Comparison of ENCODE assay signal across 9 cellular contexts in the genomic region with DNA sequence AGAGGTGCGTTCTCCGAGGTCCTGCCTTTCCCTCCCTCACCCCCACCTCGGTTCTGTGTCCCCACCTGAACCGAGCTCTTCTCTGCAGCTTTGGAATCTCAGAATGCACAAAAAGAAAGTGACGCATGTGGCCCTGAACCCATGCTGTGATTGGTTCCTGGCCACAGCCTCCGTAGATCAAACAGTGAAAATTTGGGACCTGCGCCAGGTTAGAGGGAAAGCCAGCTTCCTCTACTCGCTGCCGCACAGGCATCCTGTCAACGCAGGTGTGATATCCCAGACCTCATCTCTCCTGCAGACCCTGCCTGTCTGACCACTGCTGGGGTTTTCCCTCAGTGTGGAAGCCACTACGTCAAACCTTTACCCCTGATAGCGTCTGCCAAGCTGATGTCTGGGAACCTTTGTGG. TPM values are rescaled to one million over a fixed set of nuclear protein-coding genes. Genes with fewer than 3 reads are reported as not detected.
DNase-seq lines count a peak whose midpoint lies in the region; ATAC-seq and TF ChIP-seq lines count a peak whose summit lies in the region.
"Had no signal": no experiment of that assay in that cellular context is flagged by ENCODE, and none has a peak within 500 bp of the region (broad histone marks: within the 10 kb centered on the region; RNA-seq: fewer than 3 reads in every experiment).

No MANE protein-coding gene starts in this region.

- no peaks in the 10 kb centered on the region for H3K27me3 Mint-ChIP-seq in chondrocyte (ENCODE audit: low read depth)

- TF ChIP-seq CTCF in chondrocyte (IDR thresholded peaks at IDR 0.05) (no peak), GM20000 (IDR thresholded peaks at IDR 0.05; ENCODE audit: extremely low read depth, missing control alignments) (no peak), ascending aorta (IDR thresholded peaks at IDR 0.05) (no peak), GM13976 (IDR thresholded peaks at IDR 0.05; ENCODE audit: borderline replicate concordance, control extremely low read depth, extremely low read depth, insufficient read depth, missing control alignments) (no peak)

- no peaks in the 10 kb centered on the region for H3K9me3 Mint-ChIP-seq in chondrocyte (ENCODE audit: low read depth)

- peaks cover 17% of the 10 kb centered on the region for H3K4me1 Mint-ChIP-seq in chondrocyte (ENCODE audit: low read depth)

- peak overlapping the region; percentile 59 for H3K27ac Mint-ChIP-seq in chondrocyte (ENCODE audit: unreplicated experiment)

- H3K9me3 ChIP-seq in ascending aorta, result no peaks in the 10 kb centered on the region
- H3K9me3 ChIP-seq: Peyer's patch had no signal

- DNase-seq in G401 (ENCODE audit: low spot score), result peak; percentile 84
- DNase-seq in activated CD4-positive, alpha-beta T cell treated with anti-CD3 and anti-CD28 coated beads for 1 hour, result peak; percentile 29
- no peak for DNase-seq in chondrocyte (ENCODE audit: low spot score)
- peak; percentile 52 for DNase-seq in posterior vena cava (ENCODE audit: low spot score)
- DNase-seq in GM20000 (ENCODE audit: low spot score), result no peak
- DNase-seq in ascending aorta (ENCODE audit: low spot score in 2 of 2), result no peak
- DNase-seq in GM13976 (ENCODE audit: low spot score), result no peak

- H3K36me3 ChIP-seq in ascending aorta, result peaks cover 27 to 81% of the 10 kb centered on the region in 2 donors

- no peak overlapping the region for H3K4me3 ChIP-seq in ascending aorta

- no peak overlapping the region for H3K4me3 Mint-ChIP-seq in chondrocyte (ENCODE audit: unreplicated experiment)

- intact Hi-C loops in posterior vena cava (cut with DNase I), result no loop called here
- intact Hi-C loops in ascending aorta (cut with DNase I), result no loop called here

- in situ Hi-C loops in G401 (cut with HindIII; ENCODE audit: low sequenced_read_pairs), result loop anchor here (5.0 kb wide), 1 partner anchor 52 kb away; no protein-coding TSS in a partner anchor
- in situ Hi-C loops in GM13976 (cut with MboI; ENCODE audit: low sequenced_read_pairs, unreplicated experiment), result no loop called here

- no peaks in the 10 kb centered on the region for H3K4me1 ChIP-seq in ascending aorta

- ATAC-seq in GM19328 (IDR thresholded peaks at IDR 0.05; ENCODE audit: unreplicated experiment), result no peak

- no peaks in the 10 kb centered on the region for H3K27me3 ChIP-seq in ascending aorta
- H3K27me3 ChIP-seq: Peyer's patch had no signal

- no peak overlapping the region for H3K27ac ChIP-seq in ascending aorta

- peaks cover 15% of the 10 kb centered on the region for H3K36me3 Mint-ChIP-seq in chondrocyte (ENCODE audit: low read depth)

RNA-seq across cellular contexts. Expression of a gene that starts 13.9 kb away (rescaled TPM):
- 27.8 and 41.4 TPM in 2 replicates for total RNA-seq in G401 (2014; rRNA removed; shearing (Covaris generic))
- total RNA-seq in chondrocyte, result 35.3 to 54.5 TPM (median 36.1 TPM) in 3 replicates
- total RNA-seq in posterior vena cava, result 10 to 100 TPM; 18.0 to 25.1 TPM
- total RNA-seq in ascending aorta, result 63.3 TPM

RNA-seq across cellular contexts. Expression of a gene that starts 19.9 kb away (rescaled TPM):
- total RNA-seq in G401 (2014; rRNA removed; shearing (Covaris generic)), result 53.2 and 53.4 TPM in 2 replicates
- total RNA-seq in chondrocyte, result 45.0 to 51.3 TPM (median 49.1 TPM) in 3 replicates
- total RNA-seq in posterior vena cava, result 10 to 100 TPM; 30.1 to 31.5 TPM
- total RNA-seq in ascending aorta, result 22.6 TPM

RNA-seq across cellular contexts. Expression of a gene that starts 23.1 kb away (rescaled TPM):
- total RNA-seq in G401 (2014; rRNA removed; shearing (Covaris generic)), result 13.7 and 14.1 TPM in 2 replicates
- total RNA-seq in chondrocyte, result 3.2 to 7.0 TPM (median 4.8 TPM) in 3 replicates
- 10 to 100 TPM; 11.9 to 24.8 TPM for total RNA-seq in posterior vena cava
- 92.4 TPM for total RNA-seq in ascending aorta

RNA-seq across cellular contexts. Expression of a gene that starts 35.3 kb away (rescaled TPM):
- total RNA-seq in G401 (2014; rRNA removed; shearing (Covaris generic)), result 12.9 and 13.4 TPM in 2 replicates
- 28.3 to 32.1 TPM (median 29.6 TPM) in 3 replicates for total RNA-seq in chondrocyte
- total RNA-seq in posterior vena cava, result 10 to 100 TPM; 32.4 to 32.5 TPM
- 31.7 TPM for total RNA-seq in ascending aorta

RNA-seq across cellular contexts. Expression of a gene that starts 48.4 kb away (rescaled TPM):
- total RNA-seq in G401 (2014; rRNA removed; shearing (Covaris generic)), result 83.4 and 88.1 TPM in 2 replicates
- total RNA-seq in chondrocyte, result 45.0 to 69.4 TPM (median 65.3 TPM) in 3 replicates
- 10 to 100 TPM; 33.1 to 47.4 TPM for total RNA-seq in posterior vena cava
- 32.7 TPM for total RNA-seq in ascending aorta

Comparison
In these comparisons a context has a peak if more than half of its experiments do, and no peak if none do; other contexts are left out.
1. DNase-seq: peak in G401 (single experiment), activated CD4-positive, alpha-beta T cell treated with anti-CD3 and anti-CD28 coated beads for 1 hour (single experiment) and posterior vena cava (single experiment); none in chondrocyte (single experiment), GM20000 (single experiment), ascending aorta (0 of 2) and GM13976 (single experiment).